ENCODE assay signal across 13 cellular contexts in genomic region chr19:6354098-6354674, GRCh38. TPM values are rescaled to one million over a fixed set of nuclear protein-coding genes. Genes with fewer than 3 reads are reported as not detected.
DNase-seq lines count a peak whose midpoint lies in the region; ATAC-seq and TF ChIP-seq lines count a peak whose summit lies in the region.
"Had no signal": no experiment of that assay in that cellular context is flagged by ENCODE, and none has a peak within 500 bp of the region (broad histone marks: within the 10 kb centered on the region; RNA-seq: fewer than 3 reads in every experiment).

No MANE protein-coding gene starts in this region.

- no peaks in the 10 kb centered on the region for H3K9me1 ChIP-seq in IMR-90 (ENCODE audit: insufficient read depth, low read length)

- no peak overlapping the region for H3K9ac ChIP-seq in DND-41 (ENCODE audit: low read depth, low read length)
- no peak overlapping the region for H3K9ac ChIP-seq in IMR-90 (ENCODE audit: low read depth, low read length)
- no peak overlapping the region for H3K9ac ChIP-seq in mammary epithelial cell (ENCODE audit: insufficient read depth, low read length)

- H4K5ac ChIP-seq in IMR-90 (ENCODE audit: low read depth, low read length): no peak overlapping the region

- DNase-seq in DND-41 (no peak), IMR-90 (no peak), mammary epithelial cell (no peak), osteoblast (ENCODE audit: insufficient read length, low spot score, missing footprints) (peak; percentile 78), Ammon's horn (ENCODE audit: low spot score) (no peak), germinal center (ENCODE audit: low spot score) (no peak), DMS153 treated with DMSO at 0.1 percent for 48 hours (lab: John Stamatoyannopoulos, UW; ENCODE audit: unreplicated experiment) (no peak)
- DNase-seq: effector memory CD8-positive, alpha-beta T cell; kidney glomerular epithelial cell; NCI-H774 had no signal

- H3K4ac ChIP-seq in IMR-90 (ENCODE audit: low read depth, low read length): no peak overlapping the region

- H4K20me1 ChIP-seq in DND-41 (ENCODE audit: insufficient read depth, low read length) (no peaks in the 10 kb centered on the region), IMR-90 (ENCODE audit: insufficient read depth, low read length) (no peaks in the 10 kb centered on the region), mammary epithelial cell (ENCODE audit: insufficient read depth, low read length) (no peaks in the 10 kb centered on the region), osteoblast (ENCODE audit: insufficient read depth, low read length) (no peaks in the 10 kb centered on the region)

- H2AK5ac ChIP-seq in IMR-90 (ENCODE audit: low read depth, low read length): no peak overlapping the region

- no peak overlapping the region for H3K56ac ChIP-seq in IMR-90 (ENCODE audit: extremely low read depth, insufficient read depth, low read length)

- peak; percentile 8 for TF ChIP-seq CTCF in DND-41 (IDR thresholded peaks at IDR 0.05; ENCODE audit: borderline replicate concordance, extremely low read depth, low read length, poor library complexity, severe bottlenecking)
- TF ChIP-seq CTCF in IMR-90 (conservative IDR thresholded peaks at IDR 0.05; ENCODE audit: low read depth, low read length): peak; percentile 54
- TF ChIP-seq CTCF in mammary epithelial cell (conservative IDR thresholded peaks at IDR 0.05 in 1 of 2, IDR thresholded peaks at IDR 0.05 in 1 of 2; ENCODE audit: extremely low read depth in 1 of 2, insufficient read depth in 1 of 2, low read depth in 1 of 2, low read length in 2 of 2): peak; percentile 28 to 53
- peak; percentile 48 for TF ChIP-seq CTCF in osteoblast (IDR thresholded peaks at IDR 0.05; ENCODE audit: extremely low read depth, low read depth, low read length)

- H3K27ac ChIP-seq in DND-41 (ENCODE audit: low read length) (no peak overlapping the region), IMR-90 (ENCODE audit: insufficient read depth, low read length) (no peak overlapping the region), mammary epithelial cell (ENCODE audit: insufficient read depth, low read depth, low read length) (no peak overlapping the region), osteoblast (ENCODE audit: low read depth, low read length) (no peak overlapping the region)

- intact Hi-C loops in IMR-90 (cut with micrococcal nuclease): loop anchor here (2.0 kb wide), 1 partner anchor 187 kb away; no protein-coding TSS in a partner anchor
- intact Hi-C loops in mammary epithelial cell (cut with micrococcal nuclease): loop anchor here (1.0 to 5.0 kb wide), 2 partner anchors 187 to 228 kb away; no protein-coding TSS in a partner anchor

- H2BK15ac ChIP-seq in IMR-90 (ENCODE audit: low read depth, low read length): no peak overlapping the region

- H3K23ac ChIP-seq in IMR-90 (ENCODE audit: low read depth, low read length): no peak overlapping the region

- BruUV-seq in IMR-90 (replicated peaks; lab: Mats Ljungman, UMichigan): no TSS peak
- no TSS peak for BruUV-seq in mammary epithelial cell (replicated peaks; lab: Mats Ljungman, UMichigan)

- no peak overlapping the region for H2BK5ac ChIP-seq in IMR-90 (ENCODE audit: low read depth, low read length, poor library complexity, severe bottlenecking)

- 60% methylated on average over 1 of the region's 4 CpGs; no CpG with 5 or more reads in 1 of the 2 experiments for WGBS in IMR-90 (ENCODE audit: extremely low coverage in 2 of 2, insufficient read length in 1 of 2), 2 experiments
- 23% methylated on average over 4 of the region's 4 CpGs for WGBS in mammary epithelial cell (ENCODE audit: low coverage, missing lambda C conversion rate)

- H4K91ac ChIP-seq in IMR-90 (ENCODE audit: insufficient read depth, low read depth, low read length): no peak overlapping the region

- H2AK9ac ChIP-seq in IMR-90 (replicated peaks; ENCODE audit: low read depth, low read length, poor library complexity): no peak overlapping the region

- TF ChIP-seq RAD21 in IMR-90 (IDR thresholded peaks at IDR 0.05; ENCODE audit: low read length): peak; percentile 38

- dilution Hi-C loops in IMR-90 (cut with HindIII; ENCODE audit: low sequenced_read_pairs, unreplicated experiment): no loop called here
- dilution Hi-C loops in mammary epithelial cell (cut with HindIII; ENCODE audit: low sequenced_read_pairs): no loop called here

- no peak overlapping the region for H2AFZ ChIP-seq in DND-41 (ENCODE audit: low read depth, low read length)
- no peak overlapping the region for H2AFZ ChIP-seq in IMR-90 (replicated peaks; ENCODE audit: low read length, poor library complexity)
- H2AFZ ChIP-seq in mammary epithelial cell (ENCODE audit: low read depth, low read length): no peak overlapping the region
- no peak overlapping the region for H2AFZ ChIP-seq in osteoblast (ENCODE audit: low read length)

- CTCF ChIA-PET in IMR-90 (lab: Yijun Ruan, JAX): interaction anchor here (1.5 kb wide), 1 partner anchor 9 kb away, joined by 8 read pairs; no protein-coding TSS in a partner anchor
- CTCF ChIA-PET in mammary epithelial cell (lab: Charles Lee; ENCODE audit: low non-redundant PET): no interaction called here

- H3K14ac ChIP-seq in IMR-90 (replicated peaks; ENCODE audit: low read depth, low read length): no peak overlapping the region

- H3K4me1 ChIP-seq in DND-41 (ENCODE audit: insufficient read depth, low read length): no peaks in the 10 kb centered on the region
- no peaks in the 10 kb centered on the region for H3K4me1 ChIP-seq in IMR-90 (ENCODE audit: control insufficient read depth, insufficient read depth, low read length)
- peaks cover 7% of the 10 kb centered on the region for H3K4me1 ChIP-seq in mammary epithelial cell (ENCODE audit: insufficient read depth, low read length)
- no peaks in the 10 kb centered on the region for H3K4me1 ChIP-seq in osteoblast (ENCODE audit: insufficient read depth, low read length)

- no peaks in the 10 kb centered on the region for H3K9me3 ChIP-seq in DND-41 (ENCODE audit: insufficient read depth, low read length, severe bottlenecking)
- no peaks in the 10 kb centered on the region for H3K9me3 ChIP-seq in IMR-90 (ENCODE audit: control insufficient read depth, insufficient read depth, low read length)
- H3K9me3 ChIP-seq in mammary epithelial cell (replicated peaks; ENCODE audit: insufficient read depth, low read length): no peaks in the 10 kb centered on the region
- no peaks in the 10 kb centered on the region for H3K9me3 ChIP-seq in osteoblast (ENCODE audit: low read depth, low read length)

- no peaks in the 10 kb centered on the region for H3K79me1 ChIP-seq in IMR-90 (ENCODE audit: low read depth in 1 of 2, low read length in 2 of 2)

- no peak overlapping the region for H3K18ac ChIP-seq in IMR-90 (ENCODE audit: low read depth, low read length)

- H3K4me2 ChIP-seq in DND-41 (ENCODE audit: insufficient read depth, low read length) (no peak overlapping the region), IMR-90 (ENCODE audit: low read depth, low read length) (no peak overlapping the region), mammary epithelial cell (ENCODE audit: insufficient read depth, low read depth, low read length) (no peak overlapping the region), osteoblast (ENCODE audit: insufficient read depth, low read length) (no peak overlapping the region)

- no peaks in the 10 kb centered on the region for H3K79me2 ChIP-seq in DND-41 (ENCODE audit: insufficient read depth, low read length)
- no peaks in the 10 kb centered on the region for H3K79me2 ChIP-seq in mammary epithelial cell (ENCODE audit: insufficient read depth, low read length)
- H3K79me2 ChIP-seq in osteoblast (ENCODE audit: insufficient read depth, low read length): no peaks in the 10 kb centered on the region

- no peak overlapping the region for H4K8ac ChIP-seq in IMR-90 (ENCODE audit: low read depth in 2 of 2, low read length in 2 of 2)

- no peak overlapping the region for H2BK20ac ChIP-seq in IMR-90 (ENCODE audit: low read depth, low read length)

- in situ Hi-C loops in IMR-90 (cut with MboI; ENCODE audit: low sequenced_read_pairs) (no loop called here), mammary epithelial cell (cut with MboI; ENCODE audit: low sequenced_read_pairs in 2 of 2) (no loop called here)

- no peak for TF ChIP-seq POLR2A in IMR-90 (IDR thresholded peaks at IDR 0.05; ENCODE audit: low read depth, low read length)

- POLR2A ChIA-PET in IMR-90 (lab: Charles Lee; ENCODE audit: unreplicated experiment): interaction anchor here (0.7 kb wide), 1 partner anchor 71 kb away, joined by 4 read pairs; no protein-coding TSS in a partner anchor

- no peak for ATAC-seq in DND-41 (ENCODE audit: insufficient read depth, low read depth)
- peak; percentile 35; the same call in 1 of the 2 replicates for ATAC-seq in IMR-90 (ENCODE audit: low read depth)
- ATAC-seq in GM18868 (IDR thresholded peaks at IDR 0.05; ENCODE audit: unreplicated experiment): no peak
- ATAC-seq: activated T-helper 17 cell treated with anti-CD3 and anti-CD28 coated beads, Interleukin-2, amount 50 U/mL, for 72 hours; effector memory CD8-positive, alpha-beta T cell had no signal

- H3K27me3 ChIP-seq in DND-41 (ENCODE audit: insufficient read depth, low read length, poor library complexity) (no peaks in the 10 kb centered on the region), IMR-90 (ENCODE audit: control insufficient read depth, insufficient read depth, low read length) (no peaks in the 10 kb centered on the region; the same call in 1 of the 2 replicates), mammary epithelial cell (ENCODE audit: insufficient read depth, low read length) (no peaks in the 10 kb centered on the region), osteoblast (ENCODE audit: insufficient read depth, low read length) (no peaks in the 10 kb centered on the region)

- H3K4me3 ChIP-seq in DND-41 (ENCODE audit: low read depth in 1 of 2, low read length in 2 of 2) (no peak overlapping the region), IMR-90 (ENCODE audit: insufficient read depth, low read depth, low read length) (no peak overlapping the region), mammary epithelial cell (replicated peaks in 1 of 3; ENCODE audit: insufficient read depth in 1 of 3, low read depth in 2 of 3, low read length in 3 of 3) (no peak overlapping the region), osteoblast (ENCODE audit: insufficient read depth, low read length) (no peak overlapping the region)

- H3K36me3 ChIP-seq in DND-41 (ENCODE audit: insufficient read depth, low read length) (no peaks in the 10 kb centered on the region), IMR-90 (ENCODE audit: control insufficient read depth, insufficient read depth, low read length) (no peaks in the 10 kb centered on the region), mammary epithelial cell (ENCODE audit: insufficient read depth, low read length) (no peaks in the 10 kb centered on the region), osteoblast (ENCODE audit: insufficient read depth, low read length) (no peaks in the 10 kb centered on the region)

- H2BK120ac ChIP-seq in IMR-90 (ENCODE audit: low read depth, low read length): no peak overlapping the region

RNA-seq across cellular contexts. Expression of gene CLPP, which starts 7.1 kb away (rescaled TPM):
- 42.3 and 48.0 TPM in 2 replicates for total RNA-seq in IMR-90 (2012; rRNA removed)
- 103 and 130 TPM in 2 replicates for polyA plus RNA-seq in IMR-90 (2012; rRNA removed)
- 114 and 248 TPM in 2 replicates for polyA plus RNA-seq in IMR-90 (2012; cell fraction: cytosol; rRNA removed)
- polyA plus RNA-seq in IMR-90 (2012; cell fraction: nucleus; rRNA removed; ENCODE audit: low replicate concordance): 61.3 and 140 TPM in 2 replicates
- 100 to 1,000 TPM in 1 of 2 donors, 10 to 100 TPM in 1; 35.0 to 100 TPM for total RNA-seq in mammary epithelial cell
- 86.3 TPM for polyA plus RNA-seq in mammary epithelial cell
- polyA minus RNA-seq in mammary epithelial cell: 33.9 TPM
- total RNA-seq in osteoblast: 31.5 and 32.4 TPM in 2 replicates

RNA-seq across cellular contexts. Expression of gene ALKBH7, which starts 18.4 kb away (rescaled TPM):
- total RNA-seq in IMR-90 (2012; rRNA removed) (9.3 and 10.3 TPM in 2 replicates), mammary epithelial cell (10 to 100 TPM; 33.8 to 38.6 TPM), osteoblast (48.9 and 52.1 TPM in 2 replicates)
- polyA plus RNA-seq in IMR-90 (2012; rRNA removed) (22.5 and 33.0 TPM in 2 replicates), mammary epithelial cell (15.9 TPM)
- polyA plus RNA-seq in IMR-90 (2012; cell fraction: cytosol; rRNA removed): 22.7 and 47.7 TPM in 2 replicates
- 17.6 and 30.9 TPM in 2 replicates for polyA plus RNA-seq in IMR-90 (2012; cell fraction: nucleus; rRNA removed; ENCODE audit: low replicate concordance)
- polyA minus RNA-seq in mammary epithelial cell: 4.3 TPM

RNA-seq across cellular contexts. Expression of gene ACER1, which starts 20.8 kb away (rescaled TPM):
- not detected in 2 replicates for total RNA-seq in IMR-90 (2012; rRNA removed)
- polyA plus RNA-seq in IMR-90 (2012; rRNA removed): 0.11 TPM in 1 of 2 replicates, not detected in the other
- 0.04 TPM in 1 of 2 replicates, not detected in the other for polyA plus RNA-seq in IMR-90 (2012; cell fraction: cytosol; rRNA removed)
- 0.08 TPM in 1 of 2 replicates, not detected in the other for polyA plus RNA-seq in IMR-90 (2012; cell fraction: nucleus; rRNA removed; ENCODE audit: low replicate concordance)
- total RNA-seq in mammary epithelial cell: not detected
- polyA plus RNA-seq in mammary epithelial cell: not detected
- not detected for polyA minus RNA-seq in mammary epithelial cell
- total RNA-seq in osteoblast: under 0.01 TPM in 1 of 2 replicates, not detected in the other
- total RNA-seq: activated T-helper 17 cell treated with anti-CD3 and anti-CD28 coated beads, Interleukin-2, amount 50 U/mL, for 72 hours; renal cortical epithelial cell had no signal

RNA-seq across cellular contexts. Expression of gene PSPN, which starts 21.5 kb away (rescaled TPM):
- 0.54 and 0.56 TPM in 2 replicates for total RNA-seq in IMR-90 (2012; rRNA removed)
- 0.34 and 0.37 TPM in 2 replicates for polyA plus RNA-seq in IMR-90 (2012; rRNA removed)
- polyA plus RNA-seq in IMR-90 (2012; cell fraction: cytosol; rRNA removed): 0.24 and 0.30 TPM in 2 replicates
- 0.46 and 0.65 TPM in 2 replicates for polyA plus RNA-seq in IMR-90 (2012; cell fraction: nucleus; rRNA removed; ENCODE audit: low replicate concordance)
- total RNA-seq in mammary epithelial cell: under 1 TPM; 0.67 to 0.96 TPM
- 0.31 TPM for polyA plus RNA-seq in mammary epithelial cell
- 2.3 TPM for polyA minus RNA-seq in mammary epithelial cell
- 1.1 and 1.2 TPM in 2 replicates for total RNA-seq in osteoblast

RNA-seq across cellular contexts. Expression of gene GTF2F1, which starts 38.8 kb away (rescaled TPM):
- total RNA-seq in IMR-90 (2012; rRNA removed) (43.7 and 53.0 TPM in 2 replicates), mammary epithelial cell (10 to 100 TPM; 32.7 to 64.8 TPM), osteoblast (47.1 and 48.1 TPM in 2 replicates)
- polyA plus RNA-seq in IMR-90 (2012; rRNA removed) (50.4 and 51.4 TPM in 2 replicates), mammary epithelial cell (56.1 TPM)
- polyA plus RNA-seq in IMR-90 (2012; cell fraction: cytosol; rRNA removed): 29.9 and 54.5 TPM in 2 replicates
- polyA plus RNA-seq in IMR-90 (2012; cell fraction: nucleus; rRNA removed; ENCODE audit: low replicate concordance): 58.8 and 59.3 TPM in 2 replicates
- polyA minus RNA-seq in mammary epithelial cell: 26.9 TPM
